1 cellular context compared by ENCODE assay signal in the genomic region with DNA sequence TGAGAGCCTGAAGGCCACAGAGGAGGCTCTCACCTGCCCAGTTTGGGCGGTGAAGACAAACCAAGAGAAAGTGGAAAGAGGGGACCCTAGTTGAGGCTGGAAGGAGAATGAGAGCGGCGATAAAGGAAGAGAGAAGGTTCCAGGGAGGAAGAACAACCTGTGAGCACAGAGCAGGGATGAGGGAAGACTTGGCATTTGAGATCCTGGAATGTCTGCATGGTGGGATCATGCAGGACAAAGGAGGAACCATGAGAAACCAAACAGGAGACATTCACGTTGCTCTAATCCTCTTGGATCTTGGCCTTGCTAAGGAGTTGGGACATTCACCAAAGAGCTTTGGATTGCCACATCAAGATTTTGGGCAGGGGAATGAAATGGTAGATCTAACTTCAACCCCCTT.
A peak's percentile ranks its signal among the peaks of the same experiment; 100 is the strongest.
TF ChIP-seq lines count a peak whose summit lies in the region.

No MANE protein-coding gene starts in this region.

TF ChIP-seq in HepG2, 621 proteins besides CTCF, POLR2A, EP300 and RAD21 (continued from another document):
- no peak for TF ChIP-seq E2F1 (CRISPR knock-in tag; IDR thresholded peaks at IDR 0.05)
- TF ChIP-seq FOSL1 (CRISPR knock-in tag; IDR thresholded peaks at IDR 0.05; ENCODE audit: borderline replicate concordance) = no peak
- no peak for TF ChIP-seq ZNF687 (CRISPR knock-in tag; IDR thresholded peaks at IDR 0.05)
- peak; percentile 61 for TF ChIP-seq ZNF263 (CRISPR knock-in tag; IDR thresholded peaks at IDR 0.05)
- TF ChIP-seq KMT2A (CRISPR knock-in tag; IDR thresholded peaks at IDR 0.05) = no peak
